ENCODE assay signal across 14 cellular contexts in genomic region chr2:197158138-197158537, GRCh38.
A peak's percentile ranks its signal among the peaks of the same experiment; 100 is the strongest.
DNase-seq lines count a peak whose midpoint lies in the region; ATAC-seq and TF ChIP-seq lines count a peak whose summit lies in the region.
"Had no signal": no experiment of that assay in that cellular context is flagged by ENCODE, and none has a peak within 500 bp of the region (broad histone marks: within the 10 kb centered on the region; RNA-seq: fewer than 3 reads in every experiment).

No MANE protein-coding gene starts in this region.

- peaks cover 0 to 6% (median 0%) of the 10 kb centered on the region in 7 donors for H3K9me3 Mint-ChIP-seq in CD4-positive, CD25-positive, alpha-beta regulatory T cell
- H3K9me3 Mint-ChIP-seq in osteocyte (ENCODE audit: unreplicated experiment): peaks cover 6% of the 10 kb centered on the region

- no peaks in the 10 kb centered on the region for H3K9me3 ChIP-seq in CD4-positive, CD25-positive, alpha-beta regulatory T cell (ENCODE audit: control insufficient read depth in 2 of 2, low read length in 2 of 2)
- H3K9me3 ChIP-seq in OCI-LY1 (ENCODE audit: low read length) (0 out of 2 replicates have a peak, but pooled peaks cover 4% of the 10 kb centered on the region), colonic mucosa (no peaks in the 10 kb centered on the region)

- peak overlapping the region in 2 of 3 donors; percentile 46 to 92 for H3K27ac Mint-ChIP-seq in CD4-positive, CD25-positive, alpha-beta regulatory T cell
- H3K27ac Mint-ChIP-seq in osteocyte (ENCODE audit: unreplicated experiment): peak overlapping the region; percentile 77
- H3K27ac Mint-ChIP-seq: H9 had no signal

- peaks cover 3% of the 10 kb centered on the region for H3K36me3 ChIP-seq in CD4-positive, CD25-positive, alpha-beta regulatory T cell (ENCODE audit: control insufficient read depth, insufficient read depth, low read length)
- H3K36me3 ChIP-seq in OCI-LY1 (ENCODE audit: insufficient read depth, low read length): peaks cover 10% of the 10 kb centered on the region
- H3K36me3 ChIP-seq in colonic mucosa: no peaks in the 10 kb centered on the region

- no peaks in the 10 kb centered on the region for H3K27me3 Mint-ChIP-seq in CD4-positive, CD25-positive, alpha-beta regulatory T cell
- no peaks in the 10 kb centered on the region for H3K27me3 Mint-ChIP-seq in osteocyte (ENCODE audit: unreplicated experiment)

- peak overlapping the region in 1 of 4 donors; percentile 48 for H3K4me3 Mint-ChIP-seq in CD4-positive, CD25-positive, alpha-beta regulatory T cell
- no peak overlapping the region for H3K4me3 Mint-ChIP-seq in osteocyte (ENCODE audit: unreplicated experiment)
- H3K4me3 Mint-ChIP-seq: H9 had no signal

- H3K9ac ChIP-seq in OCI-LY1 (ENCODE audit: low read length) (peak overlapping the region; percentile 49), colonic mucosa (ENCODE audit: low read depth in 2 of 2, low read length in 2 of 2) (no peak overlapping the region)

- no peak overlapping the region for H2AFZ ChIP-seq in OCI-LY1 (ENCODE audit: low read length)

- no peak overlapping the region for H3K4me3 ChIP-seq in CD4-positive, CD25-positive, alpha-beta regulatory T cell (ENCODE audit: low read depth, low read length)
- H3K4me3 ChIP-seq in OCI-LY1 (ENCODE audit: low read depth, low read length, poor library complexity, severe bottlenecking) (peak overlapping the region; percentile 40), colonic mucosa (no peak overlapping the region)

- TF ChIP-seq CTCF in OCI-LY1 (IDR thresholded peaks at IDR 0.05; ENCODE audit: low read length) (no peak), colonic mucosa (IDR thresholded peaks at IDR 0.05) (no peak), osteocyte (IDR thresholded peaks at IDR 0.05) (no peak)

- H3K27me3 ChIP-seq in CD4-positive, CD25-positive, alpha-beta regulatory T cell (ENCODE audit: control insufficient read depth, insufficient read depth, low read length): no peaks in the 10 kb centered on the region
- H3K27me3 ChIP-seq in OCI-LY1 (ENCODE audit: insufficient read depth, low read length) (no peaks in the 10 kb centered on the region), colonic mucosa (no peaks in the 10 kb centered on the region)

- no peak for ATAC-seq in CD4-positive, CD25-positive, alpha-beta regulatory T cell (ENCODE audit: low read depth in 2 of 2)
- ATAC-seq in HG03354 (IDR thresholded peaks at IDR 0.05; ENCODE audit: poor library complexity, severe bottlenecking, unreplicated experiment): no peak
- no peak for ATAC-seq in HG03469 (IDR thresholded peaks at IDR 0.05; ENCODE audit: unreplicated experiment)

- H3F3A ChIP-seq in OCI-LY1 (ENCODE audit: insufficient read depth, low read length): peaks cover 2% of the 10 kb centered on the region; the same call in 1 of the 2 replicates

- peak overlapping the region; percentile 65 for H3K4me2 ChIP-seq in OCI-LY1 (ENCODE audit: low read length)

- no peak overlapping the region for H3K27ac ChIP-seq in CD4-positive, CD25-positive, alpha-beta regulatory T cell (ENCODE audit: insufficient read depth, low read length, poor library complexity, severe bottlenecking)
- H3K27ac ChIP-seq in OCI-LY1 (ENCODE audit: low read depth, low read length, poor library complexity, severe bottlenecking) (peak overlapping the region; percentile 77), colonic mucosa (peak overlapping the region; percentile 3)

- H3K9me2 ChIP-seq in OCI-LY1 (ENCODE audit: low read depth, low read length): no peaks in the 10 kb centered on the region

- intact Hi-C loops in colonic mucosa (cut with DNase I): no loop called here

- H3K79me2 ChIP-seq in OCI-LY1 (ENCODE audit: insufficient read depth, low read length): no peaks in the 10 kb centered on the region

- H3K4me1 ChIP-seq in CD4-positive, CD25-positive, alpha-beta regulatory T cell (ENCODE audit: control insufficient read depth, insufficient read depth, low read length, poor library complexity, severe bottlenecking): peaks cover 56% of the 10 kb centered on the region
- H3K4me1 ChIP-seq in OCI-LY1 (ENCODE audit: insufficient read depth, low read length, severe bottlenecking) (peaks cover 68% of the 10 kb centered on the region), colonic mucosa (no peaks in the 10 kb centered on the region)

- H3K36me3 Mint-ChIP-seq in CD4-positive, CD25-positive, alpha-beta regulatory T cell: peaks cover 10% of the 10 kb centered on the region
- H3K36me3 Mint-ChIP-seq in osteocyte (ENCODE audit: unreplicated experiment): peaks cover 6% of the 10 kb centered on the region

- no peaks in the 10 kb centered on the region for H4K20me1 ChIP-seq in OCI-LY1 (ENCODE audit: insufficient read depth, low read length)

- no peak for DNase-seq in CD4-positive, CD25-positive, alpha-beta regulatory T cell
- DNase-seq in colonic mucosa (no peak), osteocyte (ENCODE audit: extremely low spot score, unreplicated experiment) (no peak), activated gamma-delta T cell treated with Interleukin-2 at 50 U/mL for 16 hours (no peak)
- DNase-seq in stimulated activated CD4-positive, alpha-beta T cell treated with anti-CD3 and anti-CD28 coated beads, Interleukin-2, amount 100 ng/mL, for 24 hours: no peak
- DNase-seq: activated CD4-positive, CD25-positive, alpha-beta regulatory T cell treated with anti-CD3 and anti-CD28 coated beads, Interleukin-2, amount 50 U/mL, for 72 hours; effector memory CD4-positive, alpha-beta T cell; glutamatergic neuron; H9; NCI-H1417 treated with DMSO at 0.1 percent for 48 hours; stimulated activated naive CD4-positive, alpha-beta T cell had no signal

- H3K4me1 Mint-ChIP-seq in CD4-positive, CD25-positive, alpha-beta regulatory T cell: peaks cover 62 to 83% (median 77%) of the 10 kb centered on the region in 4 donors
- peaks cover 35% of the 10 kb centered on the region for H3K4me1 Mint-ChIP-seq in osteocyte (ENCODE audit: unreplicated experiment)
- H3K4me1 Mint-ChIP-seq: H9 had no signal
